In genomic region chr5:172868924-172869565, GRCh38 we compare ENCODE assay signal across 10 cellular contexts. TPM values are rescaled to one million over a fixed set of nuclear protein-coding genes. Genes with fewer than 3 reads are reported as not detected.
DNase-seq lines count a peak whose midpoint lies in the region; ATAC-seq, FAIRE-seq and TF ChIP-seq lines count a peak whose summit lies in the region.
"Had no signal": no experiment of that assay in that cellular context is flagged by ENCODE, and none has a peak within 500 bp of the region (broad histone marks: within the 10 kb centered on the region; RNA-seq: fewer than 3 reads in every experiment).

No MANE protein-coding gene starts in this region.

- H3K9me3 ChIP-seq in mesodermal cell (ENCODE audit: control insufficient read depth, low read length) (no peaks in the 10 kb centered on the region), A673 (ENCODE audit: low read depth, low read length, poor library complexity, severe bottlenecking) (no peaks in the 10 kb centered on the region)

- no peak overlapping the region for H3K4me3 ChIP-seq in mesodermal cell (ENCODE audit: extremely low read depth, insufficient read depth, low read length, poor library complexity, severe bottlenecking)
- no peak overlapping the region for H3K4me3 ChIP-seq in A673 (ENCODE audit: low read depth, low read length, poor library complexity, severe bottlenecking)

- no peak overlapping the region for H3K27ac Mint-ChIP-seq in activated CD8-positive, alpha-beta T cell treated with anti-CD3 and anti-CD28 coated beads for 36 hours
- no peak overlapping the region for H3K27ac Mint-ChIP-seq in activated CD8-positive, alpha-beta T cell treated with anti-CD3 and anti-CD28 coated beads, Interleukin-2, amount 10 ng/mL, durations not matched to agents 7 days and 5 days
- no peak overlapping the region for H3K27ac Mint-ChIP-seq in mesothelial cell of epicardium

- peaks cover 66% of the 10 kb centered on the region for H3K4me1 ChIP-seq in mesodermal cell (ENCODE audit: control insufficient read depth, insufficient read depth, low read length, poor library complexity, severe bottlenecking)
- H3K4me1 ChIP-seq in A673 (ENCODE audit: insufficient read depth, low read length, poor library complexity, severe bottlenecking): no peaks in the 10 kb centered on the region

- H3K36me3 ChIP-seq in mesodermal cell (ENCODE audit: control insufficient read depth, insufficient read depth, low read length) (peaks cover 9% of the 10 kb centered on the region), A673 (ENCODE audit: insufficient read depth, low read length, poor library complexity, severe bottlenecking) (no peaks in the 10 kb centered on the region)

- H3K36me3 Mint-ChIP-seq in activated CD8-positive, alpha-beta T cell treated with anti-CD3 and anti-CD28 coated beads for 36 hours (ENCODE audit: low read depth): no peaks in the 10 kb centered on the region
- no peaks in the 10 kb centered on the region for H3K36me3 Mint-ChIP-seq in activated CD8-positive, alpha-beta T cell treated with anti-CD3 and anti-CD28 coated beads, Interleukin-2, amount 10 ng/mL, durations not matched to agents 7 days and 5 days (ENCODE audit: low read depth)
- H3K36me3 Mint-ChIP-seq in mesothelial cell of epicardium: no peaks in the 10 kb centered on the region

- no peak overlapping the region for H3K4me3 Mint-ChIP-seq in activated CD8-positive, alpha-beta T cell treated with anti-CD3 and anti-CD28 coated beads for 36 hours
- H3K4me3 Mint-ChIP-seq in activated CD8-positive, alpha-beta T cell treated with anti-CD3 and anti-CD28 coated beads, Interleukin-2, amount 10 ng/mL, durations not matched to agents 7 days and 5 days: no peak overlapping the region
- H3K4me3 Mint-ChIP-seq in mesothelial cell of epicardium: no peak overlapping the region

- peak; percentile 26 for DNase-seq in activated CD8-positive, alpha-beta T cell treated with anti-CD3 and anti-CD28 coated beads for 36 hours
- DNase-seq in activated CD8-positive, alpha-beta T cell treated with anti-CD3 and anti-CD28 coated beads, Interleukin-2, amount 10 ng/mL, durations not matched to agents 7 days and 5 days: no peak
- peak; percentile 93 for DNase-seq in dermis blood vessel endothelial cell
- DNase-seq in urothelium cell line (ENCODE audit: low spot score): peak; percentile 81
- no peak for DNase-seq in D341Med (ENCODE audit: low spot score)
- DNase-seq in mesothelial cell of epicardium (ENCODE audit: low spot score in 2 of 2, unreplicated experiment in 2 of 2): no peak
- DNase-seq in A673 (ENCODE audit: low spot score): no peak
- DNase-seq: NCI-H1930 had no signal

- CTCF ChIA-PET in activated CD8-positive, alpha-beta T cell treated with anti-CD3 and anti-CD28 coated beads for 36 hours (lab: Charles Lee): no interaction called here
- CTCF ChIA-PET in activated CD8-positive, alpha-beta T cell treated with anti-CD3 and anti-CD28 coated beads, Interleukin-2, amount 10 ng/mL, durations not matched to agents 7 days and 5 days (lab: Charles Lee): no interaction called here
- CTCF ChIA-PET in A673 (lab: Charles Lee): no interaction called here

- FAIRE-seq in urothelium cell line (lab: Jason Lieb, UNC): no peak
- FAIRE-seq: islet of Langerhans had no signal

- POLR2A ChIA-PET in activated CD8-positive, alpha-beta T cell treated with anti-CD3 and anti-CD28 coated beads for 36 hours (lab: Charles Lee): interaction anchor here (0.6 to 0.7 kb wide), 2 partner anchors 13 to 92 kb away, joined by 3 read pairs; no protein-coding TSS in a partner anchor
- POLR2A ChIA-PET in activated CD8-positive, alpha-beta T cell treated with anti-CD3 and anti-CD28 coated beads, Interleukin-2, amount 10 ng/mL, durations not matched to agents 7 days and 5 days (lab: Charles Lee): no interaction called here
- POLR2A ChIA-PET in A673 (lab: Charles Lee; ENCODE audit: low non-redundant PET): no interaction called here

- no peaks in the 10 kb centered on the region for H3K27me3 ChIP-seq in A673 (replicated peaks; ENCODE audit: insufficient read depth, low read depth, low read length, poor library complexity)

- BruUV-seq in A673 (replicated peaks; lab: Mats Ljungman, UMichigan): no TSS peak

- intact Hi-C loops in activated CD8-positive, alpha-beta T cell treated with anti-CD3 and anti-CD28 coated beads for 36 hours (cut with micrococcal nuclease): no loop called here
- intact Hi-C loops in A673 (cut with micrococcal nuclease; ENCODE audit: unreplicated experiment): no loop called here

- TF ChIP-seq CTCF in activated CD8-positive, alpha-beta T cell treated with anti-CD3 and anti-CD28 coated beads for 36 hours (IDR thresholded peaks at IDR 0.05): no peak
- TF ChIP-seq CTCF in mesothelial cell of epicardium (IDR thresholded peaks at IDR 0.05; ENCODE audit: unreplicated experiment) (no peak), A673 (conservative IDR thresholded peaks at IDR 0.05; ENCODE audit: low read depth, low read length) (no peak)

- ATAC-seq in activated CD8-positive, alpha-beta T cell treated with anti-CD3 and anti-CD28 coated beads for 36 hours: peak; percentile 49
- ATAC-seq in activated CD8-positive, alpha-beta T cell treated with anti-CD3 and anti-CD28 coated beads, Interleukin-2, amount 10 ng/mL, durations not matched to agents 7 days and 5 days: no peak

- H3K4me1 Mint-ChIP-seq in activated CD8-positive, alpha-beta T cell treated with anti-CD3 and anti-CD28 coated beads for 36 hours (ENCODE audit: low read depth): peaks cover 28% of the 10 kb centered on the region
- H3K4me1 Mint-ChIP-seq in activated CD8-positive, alpha-beta T cell treated with anti-CD3 and anti-CD28 coated beads, Interleukin-2, amount 10 ng/mL, durations not matched to agents 7 days and 5 days (ENCODE audit: low read depth): peaks cover 15% of the 10 kb centered on the region
- H3K4me1 Mint-ChIP-seq in mesothelial cell of epicardium: peaks cover 15% of the 10 kb centered on the region

- H3K27ac ChIP-seq in mesodermal cell (ENCODE audit: low read depth, low read length, severe bottlenecking) (peak overlapping the region; percentile 72), A673 (ENCODE audit: low read depth, low read length, poor library complexity, severe bottlenecking) (no peak overlapping the region)

- H3K9me3 Mint-ChIP-seq in activated CD8-positive, alpha-beta T cell treated with anti-CD3 and anti-CD28 coated beads for 36 hours: no peaks in the 10 kb centered on the region
- H3K9me3 Mint-ChIP-seq in activated CD8-positive, alpha-beta T cell treated with anti-CD3 and anti-CD28 coated beads, Interleukin-2, amount 10 ng/mL, durations not matched to agents 7 days and 5 days (ENCODE audit: insufficient read depth): no peaks in the 10 kb centered on the region
- no peaks in the 10 kb centered on the region for H3K9me3 Mint-ChIP-seq in mesothelial cell of epicardium

- H3K27me3 Mint-ChIP-seq in activated CD8-positive, alpha-beta T cell treated with anti-CD3 and anti-CD28 coated beads for 36 hours: no peaks in the 10 kb centered on the region
- no peaks in the 10 kb centered on the region for H3K27me3 Mint-ChIP-seq in activated CD8-positive, alpha-beta T cell treated with anti-CD3 and anti-CD28 coated beads, Interleukin-2, amount 10 ng/mL, durations not matched to agents 7 days and 5 days (ENCODE audit: low read depth)
- no peaks in the 10 kb centered on the region for H3K27me3 Mint-ChIP-seq in mesothelial cell of epicardium (ENCODE audit: low read depth)

- 52 to 62% methylated on average over 8 of the region's 10 CpGs for WGBS in mesodermal cell (ENCODE audit: insufficient coverage in 2 of 2), 2 experiments

RNA-seq across cellular contexts. Expression of gene ERGIC1, which starts 35.0 kb away (rescaled TPM):
- 10 to 100 TPM; 56.1 to 57.0 TPM for total RNA-seq in activated CD8-positive, alpha-beta T cell treated with anti-CD3 and anti-CD28 coated beads for 36 hours
- total RNA-seq in activated CD8-positive, alpha-beta T cell treated with anti-CD3 and anti-CD28 coated beads, Interleukin-2, amount 10 ng/mL, durations not matched to agents 7 days and 5 days: 10 to 100 TPM; 50.4 to 52.7 TPM
- total RNA-seq in dermis blood vessel endothelial cell (64.0 and 137 TPM in 2 replicates), mesothelial cell of epicardium (107 to 110 TPM (median 109 TPM) in 3 replicates), A673 (2021) (44.2 and 48.7 TPM in 2 replicates)
- 116 TPM for polyA plus RNA-seq in mesodermal cell (2013, experiment 1 of 2)
- 100 TPM for polyA plus RNA-seq in mesodermal cell (2013, experiment 2 of 2)

Comparison
In these comparisons a context has a peak if more than half of its experiments do, and no peak if none do; other contexts are left out.
1. DNase-seq: peak in activated CD8-positive, alpha-beta T cell treated with anti-CD3 and anti-CD28 coated beads for 36 hours (single experiment), dermis blood vessel endothelial cell (single experiment) and urothelium cell line (single experiment); none in activated CD8-positive, alpha-beta T cell treated with anti-CD3 and anti-CD28 coated beads, Interleukin-2, amount 10 ng/mL, durations not matched to agents 7 days and 5 days (single experiment), D341Med (single experiment), mesothelial cell of epicardium (0 of 2) and A673 (single experiment).